In the genomic region with DNA sequence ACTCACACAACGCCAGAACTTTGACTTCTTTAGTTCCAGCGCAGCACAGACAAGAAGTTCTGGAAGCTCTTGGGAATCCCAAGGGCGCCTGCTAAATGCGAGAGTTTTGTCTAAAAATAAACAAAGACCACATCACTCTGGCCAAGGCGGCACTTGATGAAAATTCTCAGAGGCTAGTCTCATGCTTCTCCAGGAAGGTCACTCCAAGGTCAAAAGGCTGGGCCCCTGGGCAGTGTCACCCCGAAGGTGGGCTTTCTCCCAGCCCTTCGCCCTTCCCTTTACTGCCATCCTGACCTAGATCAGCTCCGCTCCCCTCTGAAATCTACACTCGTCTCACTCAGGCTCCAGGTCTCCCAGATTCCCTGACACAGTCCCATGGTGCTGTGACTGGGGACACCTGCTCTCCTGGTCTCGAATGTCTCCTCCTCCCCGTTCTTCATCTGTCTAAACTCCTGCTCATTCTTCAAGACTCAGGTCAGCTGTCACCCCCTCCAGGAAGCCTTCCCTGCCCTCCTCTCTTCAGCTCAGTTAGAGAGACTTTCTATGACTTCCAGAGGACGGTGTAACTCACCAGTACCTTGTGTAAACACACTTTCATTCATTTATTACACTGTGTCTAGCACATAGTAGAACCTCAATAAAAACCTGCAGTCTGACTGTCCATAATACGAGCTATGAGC, we compare ENCODE assay signal across 8 cellular contexts. TPM values are rescaled to one million over a fixed set of nuclear protein-coding genes. Genes with fewer than 3 reads are reported as not detected.
DNase-seq lines count a peak whose midpoint lies in the region; ATAC-seq, FAIRE-seq and TF ChIP-seq lines count a peak whose summit lies in the region.

No MANE protein-coding gene starts in this region.

- no peaks in the 10 kb centered on the region for H3K9me3 Mint-ChIP-seq in natural killer cell treated with Interleukin-12 subunit alpha and Interleukin-12 subunit beta and Interleukin-15 and Interleukin-18, amount 100 ng/mL, for 72 hours

- H3K27me3 ChIP-seq in cardiac muscle cell (no peaks in the 10 kb centered on the region), vagina (no peaks in the 10 kb centered on the region)

- TF ChIP-seq CTCF in cardiac muscle cell (IDR thresholded peaks at IDR 0.05; ENCODE audit: low read depth, low read length) (no peak), coronary artery (IDR thresholded peaks at IDR 0.05) (no peak), vagina (IDR thresholded peaks at IDR 0.05) (no peak), D721Med (IDR thresholded peaks at IDR 0.05; ENCODE audit: insufficient read depth, missing control alignments) (no peak)

- peak in 1 of 2 donors; percentile 55 for DNase-seq in cardiac muscle cell (ENCODE audit: low read depth in 1 of 2, low spot score in 1 of 2)
- no peak for DNase-seq in left ventricle myocardium superior
- no peak for DNase-seq in coronary artery (ENCODE audit: low spot score)
- DNase-seq in natural killer cell treated with Interleukin-12 subunit alpha and Interleukin-12 subunit beta and Interleukin-15 and Interleukin-18, amount 100 ng/mL, for 72 hours (ENCODE audit: low spot score) = no peak
- peak; percentile 79 to 82 for DNase-seq in vagina (ENCODE audit: extremely low spot score in 2 of 2)
- DNase-seq in D721Med (ENCODE audit: insufficient read length, low spot score) = no peak
- DNase-seq in NCI-H1694 (lab: John Stamatoyannopoulos, UW) = no peak
- no peak for DNase-seq in T-helper 9 cell

- H3K4me3 Mint-ChIP-seq in natural killer cell treated with Interleukin-12 subunit alpha and Interleukin-12 subunit beta and Interleukin-15 and Interleukin-18, amount 100 ng/mL, for 72 hours = peak overlapping the region; percentile 64

- intact Hi-C loops in left ventricle myocardium superior (cut with micrococcal nuclease) (no loop called here), vagina (cut with DNase I) (no loop called here)

- peak overlapping the region; percentile 81 for H3K27ac Mint-ChIP-seq in natural killer cell treated with Interleukin-12 subunit alpha and Interleukin-12 subunit beta and Interleukin-15 and Interleukin-18, amount 100 ng/mL, for 72 hours

- no peak overlapping the region for H3K4me3 ChIP-seq in cardiac muscle cell
- peak overlapping the region; percentile 9 for H3K4me3 ChIP-seq in coronary artery
- H3K4me3 ChIP-seq in vagina = no peak overlapping the region

- FAIRE-seq in D721Med (lab: Jason Lieb, UNC) = no peak

- H3K27ac ChIP-seq in cardiac muscle cell (peak overlapping the region; percentile 92), coronary artery (peak overlapping the region; percentile 75 to 77), vagina (peak overlapping the region; percentile 71)

- H3K4me1 Mint-ChIP-seq in natural killer cell treated with Interleukin-12 subunit alpha and Interleukin-12 subunit beta and Interleukin-15 and Interleukin-18, amount 100 ng/mL, for 72 hours (ENCODE audit: low read depth in 2 of 2) = peaks cover 71 to 72% of the 10 kb centered on the region in 2 donors

- no peak for TF ChIP-seq POLR2A in vagina (IDR thresholded peaks at IDR 0.05)

- H3K36me3 Mint-ChIP-seq in natural killer cell treated with Interleukin-12 subunit alpha and Interleukin-12 subunit beta and Interleukin-15 and Interleukin-18, amount 100 ng/mL, for 72 hours = peaks cover 6% of the 10 kb centered on the region

- H3K4me1 ChIP-seq in cardiac muscle cell (ENCODE audit: low read depth) = peaks cover 28% of the 10 kb centered on the region
- peaks cover 93% of the 10 kb centered on the region for H3K4me1 ChIP-seq in vagina

- ATAC-seq in left ventricle myocardium superior = no peak
- ATAC-seq in natural killer cell treated with Interleukin-12 subunit alpha and Interleukin-12 subunit beta and Interleukin-15 and Interleukin-18, amount 100 ng/mL, for 72 hours = no peak

- H3K9me3 ChIP-seq in cardiac muscle cell (ENCODE audit: low read depth) = no peaks in the 10 kb centered on the region
- H3K9me3 ChIP-seq in vagina = no peaks in the 10 kb centered on the region

- H3K36me3 ChIP-seq in cardiac muscle cell = no peaks in the 10 kb centered on the region
- no peaks in the 10 kb centered on the region for H3K36me3 ChIP-seq in vagina

- no peaks in the 10 kb centered on the region for H3K27me3 Mint-ChIP-seq in natural killer cell treated with Interleukin-12 subunit alpha and Interleukin-12 subunit beta and Interleukin-15 and Interleukin-18, amount 100 ng/mL, for 72 hours

RNA-seq across cellular contexts. Expression of gene FAM53B, which starts 10.5 kb away (rescaled TPM):
- total RNA-seq in cardiac muscle cell (28.7 and 34.8 TPM in 2 replicates), left ventricle myocardium superior (45.3 TPM), vagina (35.1 TPM)
- polyA plus RNA-seq in cardiac muscle cell = 10.2 and 13.6 TPM in 2 replicates
- 10 to 100 TPM; 16.6 to 21.8 TPM for total RNA-seq in natural killer cell treated with Interleukin-12 subunit alpha and Interleukin-12 subunit beta and Interleukin-15 and Interleukin-18, amount 100 ng/mL, for 72 hours

RNA-seq across cellular contexts. Expression of gene EEF1AKMT2, which starts 58.0 kb away (rescaled TPM):
- total RNA-seq in cardiac muscle cell (14.7 and 23.9 TPM in 2 replicates), left ventricle myocardium superior (13.7 TPM), vagina (17.9 TPM)
- 17.3 and 29.9 TPM in 2 replicates for polyA plus RNA-seq in cardiac muscle cell
- total RNA-seq in natural killer cell treated with Interleukin-12 subunit alpha and Interleukin-12 subunit beta and Interleukin-15 and Interleukin-18, amount 100 ng/mL, for 72 hours = 10 to 100 TPM; 18.4 to 24.4 TPM

Comparison
In these comparisons a context has a peak if more than half of its experiments do, and no peak if none do; other contexts are left out.
1. DNase-seq: peak in vagina (2 of 2); none in left ventricle myocardium superior (single experiment), coronary artery (single experiment), natural killer cell treated with Interleukin-12 subunit alpha and Interleukin-12 subunit beta and Interleukin-15 and Interleukin-18, amount 100 ng/mL, for 72 hours (single experiment), D721Med (single experiment), NCI-H1694 (single experiment) and T-helper 9 cell (single experiment).
2. Peak in every context shown above with its lines, with median percentiles within 50 percentile points of each other: H3K27ac ChIP-seq.